In genomic region chr1:45803299-45803780, GRCh38 we compare ENCODE assay signal across 8 cellular contexts. TPM values are rescaled to one million over a fixed set of nuclear protein-coding genes. Genes with fewer than 3 reads are reported as not detected.
DNase-seq lines count a peak whose midpoint lies in the region; ATAC-seq and TF ChIP-seq lines count a peak whose summit lies in the region.

Gene MAST2 (plus strand): TSS chr1:45803612. CDS start chr1:45803896, 284 bp downstream.

- H3K27ac Mint-ChIP-seq in activated T-cell treated with anti-CD3 and anti-CD28 coated beads, Interleukin-2, amount 50 U/mL, for 72 hours, result peak within 1 kb of the TSS; percentile 89
- H3K27ac Mint-ChIP-seq in naive B cell, result peak within 1 kb of the TSS in 5 of 6 donors; percentile 26 to 88 (median 82)

- H3K4me1 Mint-ChIP-seq in activated T-cell treated with anti-CD3 and anti-CD28 coated beads, Interleukin-2, amount 50 U/mL, for 72 hours (ENCODE audit: low read depth), result peaks cover 30% of the 10 kb centered on the region
- peaks cover 17 to 29% (median 21%) of the 10 kb centered on the region in 3 donors for H3K4me1 Mint-ChIP-seq in naive B cell

- ATAC-seq in GM21723 (IDR thresholded peaks at IDR 0.05; ENCODE audit: unreplicated experiment), result peak; percentile 90
- peak; percentile 97 for ATAC-seq in activated T-cell treated with anti-CD3 and anti-CD28 coated beads, Interleukin-2, amount 50 U/mL, for 72 hours (replicated peaks in 1 of 2)
- peak; percentile 94 to 95 for ATAC-seq in naive B cell (ENCODE audit: low read depth in 2 of 2)

- H3K27ac ChIP-seq in Peyer's patch, result peak within 1 kb of the TSS; percentile 61 to 79 (median 69)

- H3K9me3 ChIP-seq in Peyer's patch, result no peaks in the 10 kb centered on the region

- H3K36me3 ChIP-seq in Peyer's patch, result peaks cover 0 to 5% (median 0%) of the 10 kb centered on the region in 3 donors

- H3K4me3 ChIP-seq in Peyer's patch, result peak within 1 kb of the TSS; percentile 49 to 60 (median 58)

- DNase-seq in DMS53 (lab: John Stamatoyannopoulos, UW) (peak; percentile 98), KG1 (lab: John Stamatoyannopoulos, UW) (peak; percentile 86), Peyer's patch (peak; percentile 79 to 94 (median 94)), fibroblast of gingiva (ENCODE audit: low read depth) (peak; percentile 85), naive B cell (peak; percentile 87)
- DNase-seq in activated T-cell treated with anti-CD3 and anti-CD28 coated beads, Interleukin-2, amount 50 U/mL, for 72 hours, result peak; percentile 92 to 95
- DNase-seq in stimulated activated CD8-positive, alpha-beta memory T cell treated with anti-CD3 and anti-CD28 coated beads, Interleukin-7, amount 100 ng/mL, for 48 hours (ENCODE audit: extremely low read depth in 1 of 2, low read depth in 1 of 2), result peak; percentile 66 to 82

- H3K36me3 Mint-ChIP-seq in activated T-cell treated with anti-CD3 and anti-CD28 coated beads, Interleukin-2, amount 50 U/mL, for 72 hours (ENCODE audit: insufficient read depth in 2 of 2), result peaks cover 6 to 10% of the 10 kb centered on the region in 2 donors
- no peaks in the 10 kb centered on the region for H3K36me3 Mint-ChIP-seq in naive B cell

- TF ChIP-seq POLR2A in Peyer's patch (IDR thresholded peaks at IDR 0.05), result peak; percentile 77 to 90

- no peaks in the 10 kb centered on the region for H3K27me3 Mint-ChIP-seq in activated T-cell treated with anti-CD3 and anti-CD28 coated beads, Interleukin-2, amount 50 U/mL, for 72 hours (ENCODE audit: low read depth)
- no peaks in the 10 kb centered on the region for H3K27me3 Mint-ChIP-seq in naive B cell

- no peaks in the 10 kb centered on the region for H3K9me3 Mint-ChIP-seq in activated T-cell treated with anti-CD3 and anti-CD28 coated beads, Interleukin-2, amount 50 U/mL, for 72 hours
- peaks cover 0 to 2% (median 0%) of the 10 kb centered on the region in 7 donors for H3K9me3 Mint-ChIP-seq in naive B cell

- H3K4me1 ChIP-seq in Peyer's patch, result peaks cover 0 to 5% (median 4%) of the 10 kb centered on the region in 4 donors

- H3K4me3 Mint-ChIP-seq in activated T-cell treated with anti-CD3 and anti-CD28 coated beads, Interleukin-2, amount 50 U/mL, for 72 hours, result peak within 1 kb of the TSS; percentile 94 to 97
- peak within 1 kb of the TSS; percentile 89 to 97 (median 95) for H3K4me3 Mint-ChIP-seq in naive B cell

- no peaks in the 10 kb centered on the region for H3K27me3 ChIP-seq in Peyer's patch

- TF ChIP-seq CTCF in Peyer's patch (IDR thresholded peaks at IDR 0.05), result peak in 1 of 6 experiments; percentile 6

RNA-seq across cellular contexts. Expression of gene MAST2, which starts in this region (rescaled TPM):
- total RNA-seq in Peyer's patch, result 100 to 1,000 TPM in 3 of 4 donors, 10 to 100 TPM in 1; 75.9 to 249 (median 134) TPM
- total RNA-seq in activated T-cell treated with anti-CD3 and anti-CD28 coated beads, Interleukin-2, amount 50 U/mL, for 72 hours, result 10 to 100 TPM; 20.7 to 21.0 TPM
- polyA plus RNA-seq in naive B cell (ENCODE audit: low read depth in 6 of 6), result 1 to 10 TPM in 4 of 6 donors, under 1 TPM in 1, not detected in 1; 0.86 to 5.1 (median 3.2) TPM

Comparison
In these comparisons a context has a peak if more than half of its experiments do, and no peak if none do; other contexts are left out.
1. Peak in every context shown above with its lines: DNase-seq, ATAC-seq, H3K4me3 ChIP-seq and H3K27ac ChIP-seq.